In the genomic region with DNA sequence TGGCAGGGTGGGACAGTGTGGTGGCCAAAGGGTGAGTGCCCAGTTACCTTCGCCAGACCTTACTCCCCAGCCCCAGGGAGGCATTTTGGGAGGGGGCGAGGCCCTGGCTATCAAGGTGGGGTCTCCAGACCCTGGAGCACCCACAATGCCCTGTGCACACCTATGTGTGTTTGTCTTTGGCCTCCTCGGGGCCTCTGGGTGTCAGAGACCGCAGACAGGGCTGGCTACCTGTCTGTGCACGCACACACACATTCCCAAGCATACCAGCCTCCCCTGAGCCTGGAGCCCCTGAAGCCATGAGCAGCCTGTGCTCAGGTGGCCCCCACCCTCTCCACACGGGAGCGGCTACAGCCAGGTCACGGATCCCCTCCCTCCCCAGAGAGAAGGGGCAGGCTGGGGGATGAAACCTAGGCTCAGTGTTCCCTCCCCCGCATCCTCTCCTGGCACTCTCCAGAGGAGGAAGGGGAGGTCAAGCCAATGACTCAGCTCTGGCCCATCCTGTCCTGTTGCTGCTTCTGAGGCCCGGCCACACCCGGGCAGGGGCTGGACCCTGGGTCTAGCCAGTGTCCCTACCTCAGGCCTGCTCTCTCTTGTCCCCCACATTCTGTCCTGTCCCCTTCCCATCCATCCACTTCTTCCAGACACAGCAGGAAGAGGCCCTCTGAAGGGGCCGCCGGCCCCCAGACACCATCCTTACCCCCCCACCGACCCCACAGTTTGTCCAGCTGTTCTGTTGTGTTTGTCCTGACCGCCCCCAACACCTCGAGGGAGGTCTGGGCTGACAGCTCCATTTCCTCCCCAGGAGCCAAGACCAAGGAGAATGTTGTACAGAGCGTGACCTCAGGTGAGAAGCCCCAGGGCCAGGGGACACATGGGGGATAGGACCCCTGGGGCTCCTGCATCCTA, we compare ENCODE assay signal across 9 cellular contexts. TPM values are rescaled to one million over a fixed set of nuclear protein-coding genes. Genes with fewer than 3 reads are reported as not detected.
DNase-seq lines count a peak whose midpoint lies in the region; ATAC-seq and TF ChIP-seq lines count a peak whose summit lies in the region.
"Had no signal": no experiment of that assay in that cellular context is flagged by ENCODE, and none has a peak within 500 bp of the region (broad histone marks: within the 10 kb centered on the region; RNA-seq: fewer than 3 reads in every experiment).

No MANE protein-coding gene starts in this region.

- H3K27me3 ChIP-seq in H9 (ENCODE audit: insufficient read depth, low read length) (no peaks in the 10 kb centered on the region), WERI-Rb-1 (ENCODE audit: insufficient read depth, low read depth, severe bottlenecking) (no peaks in the 10 kb centered on the region), gastrocnemius medialis (no peaks in the 10 kb centered on the region)
- H3K27me3 ChIP-seq in CD8-positive, alpha-beta T cell (ENCODE audit: insufficient read depth, low read length): no peaks in the 10 kb centered on the region

- peaks cover 40 to 47% of the 10 kb centered on the region in 2 experiments for H3K4me1 Mint-ChIP-seq in H9
- H3K4me1 Mint-ChIP-seq in CD8-positive, alpha-beta T cell (ENCODE audit: low read depth): no peaks in the 10 kb centered on the region

- no peak overlapping the region for H4K5ac ChIP-seq in H9 (ENCODE audit: insufficient read length, low read depth, low read length)

- H3K23me2 ChIP-seq in H9 (ENCODE audit: insufficient read length, low read depth, low read length, poor library complexity, severe bottlenecking): no peaks in the 10 kb centered on the region

- TF ChIP-seq CTCF in H9 (conservative IDR thresholded peaks at IDR 0.05): no peak
- no peak for TF ChIP-seq CTCF in WERI-Rb-1 (IDR thresholded peaks at IDR 0.05; ENCODE audit: low read depth, low read length)
- no peak for TF ChIP-seq CTCF in gastrocnemius medialis (IDR thresholded peaks at IDR 0.05 in 4 of 5, conservative IDR thresholded peaks at IDR 0.05 in 1 of 5)
- TF ChIP-seq CTCF in CD8-positive, alpha-beta T cell (IDR thresholded peaks at IDR 0.05): no peak

- no peak overlapping the region for H2BK15ac ChIP-seq in H9 (ENCODE audit: low read depth, low read length)

- H3K9me3 Mint-ChIP-seq in H9: peaks cover 0 to 2% of the 10 kb centered on the region in 2 experiments; a peak in 2 of 5 replicates
- H3K9me3 Mint-ChIP-seq in CD8-positive, alpha-beta T cell: no peaks in the 10 kb centered on the region

- DNase-seq in H9 (peak; percentile 58), WERI-Rb-1 (peak; percentile 51), left cardiac atrium (peak; percentile 84), gastrocnemius medialis (no peak), NCI-H2081 (lab: John Stamatoyannopoulos, UW) (no peak)
- DNase-seq in CD8-positive, alpha-beta T cell: no peak
- no peak for DNase-seq in activated CD4-positive, CD25-positive, alpha-beta regulatory T cell treated with anti-CD3 and anti-CD28 coated beads, Interleukin-2, amount 50 U/mL, for 72 hours

- H2BK5ac ChIP-seq in H9 (ENCODE audit: insufficient read length, low read length): no peak overlapping the region

- peak in 1 of 2 donors; percentile 20 for TF ChIP-seq POLR2A in gastrocnemius medialis (IDR thresholded peaks at IDR 0.05)

- CTCF ChIA-PET in CD8-positive, alpha-beta T cell (lab: Charles Lee): interaction anchor here (1.0 to 1.2 kb wide), 2 partner anchors 10 to 20 kb away, joined by 3 read pairs; no protein-coding TSS in a partner anchor

- no peak overlapping the region for H2BK12ac ChIP-seq in H9 (ENCODE audit: insufficient read length, low read depth, low read length)

- no peaks in the 10 kb centered on the region for H3K79me1 ChIP-seq in H9 (ENCODE audit: insufficient read depth, low read depth, low read length, poor library complexity, severe bottlenecking)

- H2AFZ ChIP-seq in H9 (ENCODE audit: low read length): no peak overlapping the region

- peak overlapping the region; percentile 64 to 89 (median 76); a peak in 4 of 7 replicates for H3K27ac Mint-ChIP-seq in H9
- no peak overlapping the region for H3K27ac Mint-ChIP-seq in CD8-positive, alpha-beta T cell

- H3K27me3 Mint-ChIP-seq in H9 (ENCODE audit: low read depth): no peaks in the 10 kb centered on the region; the same call in 1 of the 2 replicates
- H3K27me3 Mint-ChIP-seq in CD8-positive, alpha-beta T cell (ENCODE audit: low read depth): peaks cover 4% of the 10 kb centered on the region

- H2BK20ac ChIP-seq in H9 (ENCODE audit: low read depth, low read length, poor library complexity, severe bottlenecking): no peak overlapping the region

- no peak overlapping the region for H3K14ac ChIP-seq in H9 (ENCODE audit: insufficient read depth, low read length)

- no peak overlapping the region for H4K8ac ChIP-seq in H9 (replicated peaks; ENCODE audit: insufficient read length, low read depth, low read length)

- H3K56ac ChIP-seq in H9 (ENCODE audit: insufficient read length, low read depth, low read length): no peak overlapping the region

- H3K9ac ChIP-seq in H9 (ENCODE audit: extremely low read depth, insufficient read length, low read length): no peak overlapping the region

- no peak overlapping the region for H3K4me2 ChIP-seq in H9 (ENCODE audit: insufficient read depth, insufficient read length, low read length)

- ATAC-seq in left cardiac atrium (peak; percentile 53 to 75), gastrocnemius medialis (peak; percentile 20 to 23), HG03439 (IDR thresholded peaks at IDR 0.05; ENCODE audit: unreplicated experiment) (no peak)
- no peak for ATAC-seq in CD8-positive, alpha-beta T cell

- H3K4me1 ChIP-seq in H9 (ENCODE audit: insufficient read depth, low read length) (peaks cover 7% of the 10 kb centered on the region; the same call in 1 of the 2 replicates), gastrocnemius medialis (peaks cover 8 to 15% of the 10 kb centered on the region in 2 donors)
- H3K4me1 ChIP-seq in CD8-positive, alpha-beta T cell (ENCODE audit: insufficient read depth, low read length): no peaks in the 10 kb centered on the region

- in situ Hi-C loops in gastrocnemius medialis (cut with MboI; ENCODE audit: low sequenced_read_pairs in 4 of 4): no loop called here

- H3K36me3 ChIP-seq in WERI-Rb-1 (no peaks in the 10 kb centered on the region), gastrocnemius medialis (no peaks in the 10 kb centered on the region)
- H3K36me3 ChIP-seq in CD8-positive, alpha-beta T cell (ENCODE audit: insufficient read depth, low read length): no peaks in the 10 kb centered on the region
- H3K36me3 ChIP-seq: neutrophil had no signal

- no peak overlapping the region for H3K4ac ChIP-seq in H9 (ENCODE audit: low read depth, low read length)

- H3K27ac ChIP-seq in H9 (ENCODE audit: insufficient read length, low read depth, low read length): no peak overlapping the region
- peak overlapping the region; percentile 57 for H3K27ac ChIP-seq in WERI-Rb-1
- H3K27ac ChIP-seq in gastrocnemius medialis: peak overlapping the region; percentile 72 to 79 (median 78)
- H3K27ac ChIP-seq in CD8-positive, alpha-beta T cell (ENCODE audit: low read depth, low read length): no peak overlapping the region
- H3K27ac ChIP-seq: neutrophil had no signal

- H4K20me1 ChIP-seq in H9 (ENCODE audit: control insufficient read depth, insufficient read depth, insufficient read length): no peaks in the 10 kb centered on the region

- POLR2A ChIA-PET in CD8-positive, alpha-beta T cell (lab: Charles Lee): no interaction called here

- H3K18ac ChIP-seq in H9 (ENCODE audit: insufficient read length, low read depth, low read length): no peak overlapping the region

- no peak overlapping the region for H2BK120ac ChIP-seq in H9 (ENCODE audit: low read depth, low read length, poor library complexity, severe bottlenecking)

- H3T11ph ChIP-seq in H9 (ENCODE audit: low read length): no peak overlapping the region

- H3K23ac ChIP-seq in H9 (ENCODE audit: insufficient read length, low read depth, low read length): no peak overlapping the region

- no peak overlapping the region for H2AK5ac ChIP-seq in H9 (ENCODE audit: insufficient read length, low read length)

- intact Hi-C loops in left cardiac atrium (cut with DNase I): no loop called here
- intact Hi-C loops in gastrocnemius medialis (cut with DNase I; ENCODE audit: low total_unique reads): no loop called here
- intact Hi-C loops in CD8-positive, alpha-beta T cell (cut with DNase I, micrococcal nuclease): no loop called here

- H3K36me3 Mint-ChIP-seq in H9 (ENCODE audit: insufficient read depth in 1 of 3, low read depth in 3 of 3): peaks cover 0 to under 1% (median 0%) of the 10 kb centered on the region in 3 experiments; a peak in 2 of 7 replicates
- no peaks in the 10 kb centered on the region for H3K36me3 Mint-ChIP-seq in CD8-positive, alpha-beta T cell

- H3K79me2 ChIP-seq in H9 (ENCODE audit: insufficient read depth, low read length): no peaks in the 10 kb centered on the region

- H3K9me3 ChIP-seq in H9 (ENCODE audit: control insufficient read depth, low read depth, low read length): no peaks in the 10 kb centered on the region
- no peaks in the 10 kb centered on the region for H3K9me3 ChIP-seq in WERI-Rb-1 (ENCODE audit: severe bottlenecking)
- no peaks in the 10 kb centered on the region for H3K9me3 ChIP-seq in gastrocnemius medialis
- no peaks in the 10 kb centered on the region for H3K9me3 ChIP-seq in CD8-positive, alpha-beta T cell (ENCODE audit: low read length)
- H3K9me3 ChIP-seq: neutrophil had no signal

- H3K4me3 Mint-ChIP-seq in H9: no peak overlapping the region; a peak in 1 of 5 replicates
- no peak overlapping the region for H3K4me3 Mint-ChIP-seq in CD8-positive, alpha-beta T cell

- no peak overlapping the region for H3K4me3 ChIP-seq in WERI-Rb-1 (ENCODE audit: low read depth, low read length)
- peak overlapping the region; percentile 28 to 55 (median 45) for H3K4me3 ChIP-seq in gastrocnemius medialis
- no peak overlapping the region for H3K4me3 ChIP-seq in CD8-positive, alpha-beta T cell (ENCODE audit: low read depth, low read length)

- no CpG with 5 or more reads among the region's 17 CpGs for WGBS in H9 (ENCODE audit: extremely low coverage, insufficient read length, low lambda C conversion rate)

- no peak overlapping the region for H4K91ac ChIP-seq in H9 (ENCODE audit: insufficient read length, low read depth, low read length)

RNA-seq across cellular contexts. Expression of a gene that starts 0.7 kb away (rescaled TPM):
- 4.9 and 5.5 TPM in 2 replicates for total RNA-seq in H9 (2021)
- total RNA-seq in left cardiac atrium: 10 to 100 TPM; 27.8 to 51.0 TPM
- 1 to 10 TPM; 2.0 to 9.9 (median 3.0) TPM for total RNA-seq in gastrocnemius medialis
- not detected for total RNA-seq in CD8-positive, alpha-beta T cell

RNA-seq across cellular contexts. Expression of a gene that starts 1.7 kb away (rescaled TPM):
- total RNA-seq in H9 (2021) (1.0 and 1.4 TPM in 2 replicates), left cardiac atrium (10 to 100 TPM; 38.6 to 62.1 TPM), gastrocnemius medialis (10 to 100 TPM; 14.6 to 34.8 (median 25.8) TPM)
- 1 to 10 TPM in 1 of 2 experiments, not detected in 1; 1.4 TPM for total RNA-seq in CD8-positive, alpha-beta T cell

RNA-seq across cellular contexts. Expression of a gene that starts 9.2 kb away (rescaled TPM):
- not detected in 2 replicates for total RNA-seq in H9 (2021)
- 100 to 1,000 TPM; 143 to 269 TPM for total RNA-seq in left cardiac atrium
- total RNA-seq in gastrocnemius medialis: 10 to 100 TPM; 20.1 to 51.2 (median 31.0) TPM
- total RNA-seq in CD8-positive, alpha-beta T cell: not detected

Comparison
In these comparisons a context has a peak if more than half of its experiments do, and no peak if none do; other contexts are left out.
1. DNase-seq: peak in H9 (single experiment), WERI-Rb-1 (single experiment) and left cardiac atrium (single experiment); none in gastrocnemius medialis (0 of 2), CD8-positive, alpha-beta T cell (0 of 7), activated CD4-positive, CD25-positive, alpha-beta regulatory T cell treated with anti-CD3 and anti-CD28 coated beads, Interleukin-2, amount 50 U/mL, for 72 hours (single experiment) and NCI-H2081 (0 of 2).
2. H3K27ac ChIP-seq: peak in WERI-Rb-1 (single experiment) and gastrocnemius medialis (4 of 4); none in H9 (single experiment) and CD8-positive, alpha-beta T cell (single experiment).
3. H3K4me3 ChIP-seq: peak in gastrocnemius medialis (4 of 4); none in WERI-Rb-1 (single experiment) and CD8-positive, alpha-beta T cell (single experiment).
4. ATAC-seq: peak in left cardiac atrium (2 of 2) and gastrocnemius medialis (2 of 2); none in CD8-positive, alpha-beta T cell (single experiment) and HG03439 (single experiment).
5. RNA of a gene that starts 9.2 kb away (total RNA-seq): 143 to 269 TPM in left cardiac atrium and 20.1 to 51.2 TPM in gastrocnemius medialis; not detected in H9 and not detected in CD8-positive, alpha-beta T cell; every median in the first group is over 10 times any median in the second.